Comparison of ENCODE assay signal across 8 cellular contexts in genomic region chr4:15681067-15681371, GRCh38. TPM values are rescaled to one million over a fixed set of nuclear protein-coding genes. Genes with fewer than 3 reads are reported as not detected.
DNase-seq lines count a peak whose midpoint lies in the region; ATAC-seq and TF ChIP-seq lines count a peak whose summit lies in the region.

No MANE protein-coding gene starts in this region.

- peak overlapping the region; percentile 70 for H3K27ac ChIP-seq in SK-N-MC
- H3K27ac ChIP-seq in psoas muscle: peak overlapping the region; percentile 68

- TF ChIP-seq CTCF in GM06990 (IDR thresholded peaks at IDR 0.05; ENCODE audit: insufficient read depth, low read length, poor library complexity, severe bottlenecking) (no peak), fibroblast of pulmonary artery (IDR thresholded peaks at IDR 0.05; ENCODE audit: low read length, missing control alignments) (no peak), psoas muscle (IDR thresholded peaks at IDR 0.05) (no peak)

- peak overlapping the region; percentile 91 for H3K4me3 ChIP-seq in GM06990 (replicated peaks; ENCODE audit: low read depth, low read length)
- H3K4me3 ChIP-seq in SK-N-MC: peak overlapping the region; percentile 91
- peak overlapping the region; percentile 82 for H3K4me3 ChIP-seq in fibroblast of pulmonary artery (replicated peaks; ENCODE audit: low read depth, low read length)
- peak overlapping the region; percentile 71 for H3K4me3 ChIP-seq in psoas muscle

- H3K9ac ChIP-seq in SK-N-MC (ENCODE audit: insufficient read length): peak overlapping the region; percentile 91

- no peak for DNase-seq in GM06990 (ENCODE audit: extremely low read depth, insufficient read length)
- DNase-seq in SK-N-MC (ENCODE audit: low read depth, low spot score): no peak
- DNase-seq in fibroblast of pulmonary artery (ENCODE audit: low read depth): no peak
- DNase-seq in psoas muscle: no peak
- DNase-seq in DMS 273 (lab: John Stamatoyannopoulos, UW; ENCODE audit: unreplicated experiment): no peak
- no peak for DNase-seq in T-helper 9 cell

- intact Hi-C loops in psoas muscle (cut with DNase I): no loop called here

- H3K9me3 ChIP-seq in SK-N-MC (ENCODE audit: low read depth, low read length): no peaks in the 10 kb centered on the region
- no peaks in the 10 kb centered on the region for H3K9me3 ChIP-seq in psoas muscle

- ATAC-seq in psoas muscle (no peak), GM21515 (IDR thresholded peaks at IDR 0.05; ENCODE audit: unreplicated experiment) (no peak), GM18867 (IDR thresholded peaks at IDR 0.05; ENCODE audit: unreplicated experiment) (no peak)

- WGBS in psoas muscle, 3 donors: 1 to 2% (median 1%) methylated on average over 14 of the region's 14 CpGs

- H3K27me3 ChIP-seq in GM06990 (replicated peaks; ENCODE audit: control insufficient read depth, insufficient read depth, low read length): no peaks in the 10 kb centered on the region
- H3K27me3 ChIP-seq in psoas muscle (ENCODE audit: insufficient read depth in 3 of 3, low read length in 2 of 3): no peaks in the 10 kb centered on the region

- H3K4me1 ChIP-seq in psoas muscle: peaks cover 22% of the 10 kb centered on the region

- H3K36me3 ChIP-seq in GM06990 (ENCODE audit: control insufficient read depth, insufficient read depth, low read length) (no peaks in the 10 kb centered on the region), SK-N-MC (ENCODE audit: insufficient read depth, low read length) (peaks cover 18% of the 10 kb centered on the region; the same call in 1 of the 2 replicates), psoas muscle (ENCODE audit: insufficient read depth in 1 of 2, low read depth in 1 of 2) (peaks cover 1 to 4% of the 10 kb centered on the region in 2 donors)

RNA-seq across cellular contexts. Expression of gene FAM200B, which starts 0.6 kb away (rescaled TPM):
- 10 to 100 TPM; 16.3 to 22.7 (median 19.7) TPM for total RNA-seq in psoas muscle
- polyA plus RNA-seq in psoas muscle: 10 to 100 TPM; 19.6 to 44.2 (median 23.4) TPM

RNA-seq across cellular contexts. Expression of gene BST1, which starts 21.8 kb away (rescaled TPM):
- 1 to 10 TPM; 1.2 to 2.1 (median 1.3) TPM for total RNA-seq in psoas muscle
- 1 to 10 TPM in 2 of 3 donors, under 1 TPM in 1; 0.98 to 1.5 (median 1.5) TPM for polyA plus RNA-seq in psoas muscle

RNA-seq across cellular contexts. Expression of gene FBXL5, which starts 25.9 kb away (rescaled TPM):
- 10 to 100 TPM; 53.9 to 91.2 (median 67.9) TPM for total RNA-seq in psoas muscle
- 10 to 100 TPM; 46.1 to 68.5 (median 49.1) TPM for polyA plus RNA-seq in psoas muscle
